ENCODE assay signal across 35 cellular contexts in the genomic region with DNA sequence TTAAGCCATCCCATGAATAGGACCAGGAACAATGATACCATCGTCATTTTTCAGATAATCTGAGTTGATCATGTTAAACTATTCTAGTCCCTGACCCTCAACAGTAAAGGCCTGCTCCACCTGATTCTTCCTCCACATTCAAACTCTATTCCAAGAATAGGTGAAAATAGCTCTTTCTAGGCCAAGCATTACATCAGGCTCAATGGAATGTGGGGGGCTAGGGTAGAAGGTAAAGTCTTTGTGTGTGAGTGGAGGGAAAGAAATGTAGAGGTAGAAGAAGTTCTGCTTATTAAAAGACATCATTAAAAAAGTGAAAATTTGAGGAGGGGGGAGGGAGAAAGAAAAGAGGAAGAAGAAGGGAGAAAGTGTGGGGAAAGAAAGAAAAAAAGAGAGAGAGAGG.
"Had no signal": no experiment of that assay in that cellular context is flagged by ENCODE, and none has a peak within 500 bp of the region (broad histone marks: within the 10 kb centered on the region; RNA-seq: fewer than 3 reads in every experiment).

No MANE protein-coding gene starts in this region.

- H3K27me3 Mint-ChIP-seq: activated CD4-positive, alpha-beta T cell treated with anti-CD3 and anti-CD28 coated beads for 36 hours; activated CD4-positive, alpha-beta T cell treated with anti-CD3 and anti-CD28 coated beads, Interleukin-2, amount 10 ng/mL, durations not matched to agents 7 days and 5 days; activated naive CD4-positive, alpha-beta T cell treated with anti-CD3 and anti-CD28 coated beads, Interleukin-2, amount 50 U/mL, for 24 hours; activated naive CD8-positive, alpha-beta T cell treated with anti-CD3 and anti-CD28 coated beads, Interleukin-2, amount 10 ng/mL, durations not matched to agents 7 days and 5 days had no signal

- H3K4me1 ChIP-seq: ascending aorta, Peyer's patch, SJSA1 had no signal

- H3K36me3 ChIP-seq: ascending aorta, Peyer's patch, SJSA1 had no signal

- H3K9me3 Mint-ChIP-seq: activated CD4-positive, alpha-beta T cell treated with anti-CD3 and anti-CD28 coated beads, Interleukin-2, amount 10 ng/mL, durations not matched to agents 7 days and 5 days; activated T-helper 2 cell treated with anti-CD3 and anti-CD28 coated beads, Interferon-gamma antibody, Interleukin-2, Interleukin-4, amounts not matched to agents 10 μg/mL and 5 μg/mL and 100 μg/mL, durations not matched to agents 14 hours and 24 hours and 36 hours; T-helper 1 cell treated with Interleukin-12 subunit alpha and Interleukin-12 subunit beta and Interleukin-4 antibody, amounts not matched to agents 30 μg/mL and 1 μg/mL, for 36 hours; T-helper 2 cell treated with Interferon-gamma antibody and Interleukin-4, amounts not matched to agents 5 μg/mL and 100 μg/mL, for 36 hours had no signal

- ATAC-seq: activated CD4-positive, alpha-beta T cell treated with anti-CD3 and anti-CD28 coated beads for 36 hours; activated CD4-positive, CD25-positive, alpha-beta regulatory T cell treated with anti-CD3 and anti-CD28 coated beads, Interleukin-2, amount 50 U/mL, for 24 hours; activated CD8-positive, alpha-beta T cell treated with anti-CD3 and anti-CD28 coated beads, Interleukin-2, amount 10 ng/mL, durations not matched to agents 7 days and 5 days; activated T-cell treated with anti-CD3 and anti-CD28 coated beads, Interleukin-2, amount 50 U/mL, for 72 hours; PC-3 had no signal

- H3K9me2 ChIP-seq: SK-N-SH had no signal

- DNase-seq: activated CD4-positive, alpha-beta T cell treated with anti-CD3 and anti-CD28 coated beads for 36 hours; activated CD4-positive, alpha-beta T cell treated with anti-CD3 and anti-CD28 coated beads, Interleukin-2, amount 10 ng/mL, durations not matched to agents 7 days and 5 days; activated CD4-positive, alpha-beta T cell treated with anti-CD3 and anti-CD28 coated beads, Interleukin-2, amount 50 U/mL, for 48 hours; activated CD8-positive, alpha-beta memory T cell treated with anti-CD3 and anti-CD28 coated beads, Interleukin-2, amount 50 U/mL, for 4 hours; activated CD8-positive, alpha-beta T cell treated with anti-CD3 and anti-CD28 coated beads, Interleukin-2, amount 10 ng/mL, durations not matched to agents 7 days and 5 days; activated gamma-delta T cell; activated naive CD4-positive, alpha-beta T cell treated with Interleukin-2 at 50 U/mL for 16 hours; activated naive CD8-positive, alpha-beta T cell treated with anti-CD3 and anti-CD28 coated beads, Interleukin-2, amount 10 ng/mL, durations not matched to agents 7 days and 5 days; activated T-cell treated with anti-CD3 and anti-CD28 coated beads, Interleukin-2, amount 50 U/mL, for 72 hours; amygdala; caudate nucleus; cerebellar nuclear complex; MM.1S; NCI-H1092 treated with DMSO at 0.1 percent for 48 hours; NCI-H146; NCI-H187; NCI-H2029 treated with DMSO at 0.1 percent for 48 hours; NCI-H2107; NCI-H2171; NCI-H510A; NCI-H748 treated with DMSO at 0.1 percent for 48 hours; NK-92 treated with Interleukin-12 subunit alpha and Interleukin-12 subunit beta, amount 100 ng/mL, for 24 hours; PC-3; Peyer's patch; RPMI8226; SHP77 treated with DMSO at 0.1 percent for 48 hours; SK-N-SH had no signal

- H3K36me3 Mint-ChIP-seq: activated naive CD4-positive, alpha-beta T cell treated with anti-CD3 and anti-CD28 coated beads, Interleukin-2, amount 50 U/mL, for 24 hours; activated naive CD8-positive, alpha-beta T cell treated with anti-CD3 and anti-CD28 coated beads, Interleukin-2, amount 10 ng/mL, durations not matched to agents 7 days and 5 days had no signal

- H3K27me3 ChIP-seq: ascending aorta, Peyer's patch, SJSA1 had no signal

- H3K9ac ChIP-seq: KMS-11, SK-N-SH had no signal

- H3K27ac ChIP-seq: ascending aorta, KMS-11, Peyer's patch, SJSA1 had no signal

- H3K27ac Mint-ChIP-seq: activated CD4-positive, alpha-beta T cell treated with anti-CD3 and anti-CD28 coated beads for 36 hours; activated CD4-positive, alpha-beta T cell treated with anti-CD3 and anti-CD28 coated beads, Interleukin-2, amount 10 ng/mL, durations not matched to agents 7 days and 5 days; activated CD8-positive, alpha-beta T cell treated with anti-CD3 and anti-CD28 coated beads, Interleukin-2, amount 10 ng/mL, durations not matched to agents 7 days and 5 days; activated naive CD4-positive, alpha-beta T cell treated with anti-CD3 and anti-CD28 coated beads, Interleukin-2, amount 50 U/mL, for 24 hours; activated naive CD8-positive, alpha-beta T cell treated with anti-CD3 and anti-CD28 coated beads, Interleukin-2, amount 10 ng/mL, durations not matched to agents 7 days and 5 days; activated T-cell treated with anti-CD3 and anti-CD28 coated beads, Interleukin-2, amount 50 U/mL, for 72 hours; activated T-helper 2 cell treated with anti-CD3 and anti-CD28 coated beads, Interferon-gamma antibody, Interleukin-2, Interleukin-4, amounts not matched to agents 10 μg/mL and 5 μg/mL and 100 μg/mL, durations not matched to agents 14 hours and 24 hours and 36 hours; T-helper 1 cell treated with Interleukin-12 subunit alpha and Interleukin-12 subunit beta and Interleukin-4 antibody, amounts not matched to agents 30 μg/mL and 1 μg/mL, for 36 hours; T-helper 2 cell treated with Interferon-gamma antibody and Interleukin-4, amounts not matched to agents 5 μg/mL and 100 μg/mL, for 36 hours had no signal

- H3K4me3 ChIP-seq: ascending aorta, Peyer's patch, SJSA1 had no signal

- H3K4me3 Mint-ChIP-seq: activated CD4-positive, alpha-beta T cell treated with anti-CD3 and anti-CD28 coated beads for 36 hours; activated CD4-positive, alpha-beta T cell treated with anti-CD3 and anti-CD28 coated beads, Interleukin-2, amount 10 ng/mL, durations not matched to agents 7 days and 5 days; activated CD8-positive, alpha-beta T cell treated with anti-CD3 and anti-CD28 coated beads, Interleukin-2, amount 10 ng/mL, durations not matched to agents 7 days and 5 days; activated naive CD4-positive, alpha-beta T cell treated with anti-CD3 and anti-CD28 coated beads, Interleukin-2, amount 50 U/mL, for 24 hours; activated naive CD8-positive, alpha-beta T cell treated with anti-CD3 and anti-CD28 coated beads, Interleukin-2, amount 10 ng/mL, durations not matched to agents 7 days and 5 days; activated T-cell treated with anti-CD3 and anti-CD28 coated beads, Interleukin-2, amount 50 U/mL, for 72 hours; T-helper 1 cell treated with Interleukin-12 subunit alpha and Interleukin-12 subunit beta and Interleukin-4 antibody, amounts not matched to agents 30 μg/mL and 1 μg/mL, for 36 hours; T-helper 2 cell treated with Interferon-gamma antibody and Interleukin-4, amounts not matched to agents 5 μg/mL and 100 μg/mL, for 36 hours had no signal

- H3K9me3 ChIP-seq: ascending aorta, Peyer's patch, SJSA1, SK-N-SH had no signal

- H3K4me2 ChIP-seq: KMS-11, SK-N-SH had no signal

- H3K4me1 Mint-ChIP-seq: activated CD4-positive, alpha-beta T cell treated with anti-CD3 and anti-CD28 coated beads for 36 hours; activated CD4-positive, alpha-beta T cell treated with anti-CD3 and anti-CD28 coated beads, Interleukin-2, amount 10 ng/mL, durations not matched to agents 7 days and 5 days; activated naive CD4-positive, alpha-beta T cell treated with anti-CD3 and anti-CD28 coated beads, Interleukin-2, amount 50 U/mL, for 24 hours; activated naive CD8-positive, alpha-beta T cell treated with anti-CD3 and anti-CD28 coated beads, Interleukin-2, amount 10 ng/mL, durations not matched to agents 7 days and 5 days had no signal
